Comparison of ENCODE assay signal across 8 cellular contexts in the genomic region with DNA sequence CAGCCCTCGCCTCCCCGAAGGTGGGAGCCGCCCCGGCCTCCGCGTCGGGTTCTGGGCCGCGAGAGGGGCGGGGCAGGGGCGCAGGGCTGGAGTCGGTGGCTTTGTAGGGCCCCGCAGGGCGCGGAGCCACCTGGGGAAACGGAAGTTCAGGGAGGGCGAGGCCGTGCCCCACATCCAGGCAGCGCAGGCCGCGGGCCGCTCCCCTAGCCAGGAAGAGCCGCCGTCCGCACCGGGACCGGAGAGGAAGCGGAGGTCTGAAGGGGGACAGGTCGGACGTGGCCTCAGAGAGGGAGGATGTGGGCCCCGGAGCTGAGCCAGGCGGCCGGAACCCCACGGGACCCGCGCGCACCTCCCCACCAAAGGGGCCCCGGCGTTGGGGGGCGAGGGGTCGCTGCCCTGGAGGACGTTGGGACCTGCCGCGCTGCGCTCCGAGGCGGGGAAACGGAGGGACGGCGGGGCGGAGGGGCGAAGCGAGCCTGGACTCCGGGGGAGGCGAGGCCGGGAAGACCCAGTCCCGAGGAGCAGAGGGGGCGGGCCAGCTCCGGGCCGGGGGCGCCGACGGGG. TPM values are rescaled to one million over a fixed set of nuclear protein-coding genes. Genes with fewer than 3 reads are reported as not detected.
DNase-seq lines count a peak whose midpoint lies in the region; ATAC-seq and TF ChIP-seq lines count a peak whose summit lies in the region.

No MANE protein-coding gene starts in this region.

- no peak for TF ChIP-seq CTCF in HFF-Myc (IDR thresholded peaks at IDR 0.05; ENCODE audit: low read depth, low read length, missing control alignments)
- no peak for TF ChIP-seq CTCF in chondrocyte (IDR thresholded peaks at IDR 0.05)
- TF ChIP-seq CTCF in tibial nerve (IDR thresholded peaks at IDR 0.05), result no peak

- H3K4me3 ChIP-seq in HFF-Myc (replicated peaks; ENCODE audit: low read depth, low read length) (peak overlapping the region; percentile 81), tibial nerve (peak overlapping the region; percentile 21 to 73 (median 42))

- 14 to 24% methylated on average over 46 to 49 of the region's 63 CpGs for WGBS in tibial nerve, 2 donors

- H3K27ac Mint-ChIP-seq in T-helper 1 cell treated with Interleukin-12 subunit alpha and Interleukin-12 subunit beta and Interleukin-4 antibody, amounts not matched to agents 30 μg/mL and 1 μg/mL, for 36 hours, result peak overlapping the region; percentile 88
- H3K27ac Mint-ChIP-seq in chondrocyte (ENCODE audit: unreplicated experiment) (peak overlapping the region; percentile 5), memory B cell (peak overlapping the region; percentile 96)

- H3K27me3 Mint-ChIP-seq in T-helper 1 cell treated with Interleukin-12 subunit alpha and Interleukin-12 subunit beta and Interleukin-4 antibody, amounts not matched to agents 30 μg/mL and 1 μg/mL, for 36 hours (ENCODE audit: low read depth), result no peaks in the 10 kb centered on the region
- H3K27me3 Mint-ChIP-seq in chondrocyte (ENCODE audit: low read depth) (no peaks in the 10 kb centered on the region), memory B cell (no peaks in the 10 kb centered on the region)

- TF ChIP-seq POLR2A in tibial nerve (IDR thresholded peaks at IDR 0.05), result no peak

- no peaks in the 10 kb centered on the region for H3K9me3 Mint-ChIP-seq in T-helper 1 cell treated with Interleukin-12 subunit alpha and Interleukin-12 subunit beta and Interleukin-4 antibody, amounts not matched to agents 30 μg/mL and 1 μg/mL, for 36 hours
- no peaks in the 10 kb centered on the region for H3K9me3 Mint-ChIP-seq in chondrocyte (ENCODE audit: low read depth)
- H3K9me3 Mint-ChIP-seq in memory B cell, result no peaks in the 10 kb centered on the region

- peaks cover 3% of the 10 kb centered on the region for H3K36me3 Mint-ChIP-seq in T-helper 1 cell treated with Interleukin-12 subunit alpha and Interleukin-12 subunit beta and Interleukin-4 antibody, amounts not matched to agents 30 μg/mL and 1 μg/mL, for 36 hours (ENCODE audit: low read depth)
- no peaks in the 10 kb centered on the region for H3K36me3 Mint-ChIP-seq in chondrocyte (ENCODE audit: low read depth)
- no peaks in the 10 kb centered on the region for H3K36me3 Mint-ChIP-seq in memory B cell

- no peaks in the 10 kb centered on the region for H3K36me3 ChIP-seq in tibial nerve

- H3K9me3 ChIP-seq in tibial nerve, result no peaks in the 10 kb centered on the region

- H3K4me3 Mint-ChIP-seq in T-helper 1 cell treated with Interleukin-12 subunit alpha and Interleukin-12 subunit beta and Interleukin-4 antibody, amounts not matched to agents 30 μg/mL and 1 μg/mL, for 36 hours, result peak overlapping the region; percentile 88
- H3K4me3 Mint-ChIP-seq in chondrocyte (ENCODE audit: unreplicated experiment) (peak overlapping the region; percentile 51), memory B cell (peak overlapping the region; percentile 93)

- H3K27me3 ChIP-seq in tibial nerve, result peaks cover 0 to 14% of the 10 kb centered on the region in 2 donors

- peaks cover 0 to 48% (median 29%) of the 10 kb centered on the region in 4 donors for H3K4me1 ChIP-seq in tibial nerve

- peak; percentile 63 for ATAC-seq in memory B cell (ENCODE audit: low read depth)

- H3K4me1 Mint-ChIP-seq in T-helper 1 cell treated with Interleukin-12 subunit alpha and Interleukin-12 subunit beta and Interleukin-4 antibody, amounts not matched to agents 30 μg/mL and 1 μg/mL, for 36 hours (ENCODE audit: low read depth), result peaks cover 5% of the 10 kb centered on the region
- H3K4me1 Mint-ChIP-seq in chondrocyte (ENCODE audit: low read depth) (peaks cover 6% of the 10 kb centered on the region), memory B cell (peaks cover 11% of the 10 kb centered on the region)

- TF ChIP-seq EP300 in tibial nerve (IDR thresholded peaks at IDR 0.05), result no peak

- peak; percentile 49 for DNase-seq in ELR (ENCODE audit: low read depth)
- no peak for DNase-seq in HFF-Myc (ENCODE audit: extremely low read depth, low read depth)
- DNase-seq in chondrocyte (ENCODE audit: low spot score), result no peak
- DNase-seq in memory B cell (ENCODE audit: low spot score in 2 of 2), result peak; percentile 55 to 63
- no peak for DNase-seq in tibial nerve (ENCODE audit: low spot score in 2 of 2)
- no peak for DNase-seq in 8988T
- no peak for DNase-seq in NCI-H69 (lab: John Stamatoyannopoulos, UW)

- H3K27ac ChIP-seq in tibial nerve, result peak overlapping the region; percentile 56 to 94 (median 82)

RNA-seq across cellular contexts. Expression of gene SLC16A3, which starts 0.5 kb away (rescaled TPM):
- 53.3 to 206 TPM (median 189 TPM) in 3 replicates for total RNA-seq in chondrocyte
- total RNA-seq in tibial nerve, result 10 to 100 TPM; 10.5 to 36.0 (median 21.4) TPM

RNA-seq across cellular contexts. Expression of gene CCDC57, which starts 15.7 kb away (rescaled TPM):
- total RNA-seq in chondrocyte (23.5 to 39.8 TPM (median 24.1 TPM) in 3 replicates), tibial nerve (10 to 100 TPM; 33.5 to 91.2 (median 47.9) TPM)

RNA-seq across cellular contexts. Expression of gene CSNK1D, which starts 45.1 kb away (rescaled TPM):
- total RNA-seq in chondrocyte, result 93.0 to 94.5 TPM (median 93.9 TPM) in 3 replicates
- 100 to 1,000 TPM in 3 of 4 donors, 10 to 100 TPM in 1; 93.9 to 160 (median 124) TPM for total RNA-seq in tibial nerve

Comparison
In these comparisons a context has a peak if more than half of its experiments do, and no peak if none do; other contexts are left out.
1. DNase-seq: peak in ELR (single experiment) and memory B cell (2 of 2); none in HFF-Myc (single experiment), chondrocyte (single experiment), tibial nerve (0 of 2), 8988T (single experiment) and NCI-H69 (single experiment).
2. H3K27ac Mint-ChIP-seq: peak in every context shown above with its lines; median percentile 96 in memory B cell; 88 in T-helper 1 cell treated with Interleukin-12 subunit alpha and Interleukin-12 subunit beta and Interleukin-4 antibody, amounts not matched to agents 30 μg/mL and 1 μg/mL, for 36 hours; 5 in chondrocyte.
3. Peak in every context shown above with its lines, with median percentiles within 50 percentile points of each other: H3K4me3 Mint-ChIP-seq.